In genomic region chr3:45993421-45994027, GRCh38 we compare ENCODE assay signal across 10 cellular contexts. TPM values are rescaled to one million over a fixed set of nuclear protein-coding genes. Genes with fewer than 3 reads are reported as not detected.
DNase-seq lines count a peak whose midpoint lies in the region; ATAC-seq and TF ChIP-seq lines count a peak whose summit lies in the region.
"Had no signal": no experiment of that assay in that cellular context is flagged by ENCODE, and none has a peak within 500 bp of the region (broad histone marks: within the 10 kb centered on the region; RNA-seq: fewer than 3 reads in every experiment).

No MANE protein-coding gene starts in this region.

- CTCF ChIA-PET in activated naive CD4-positive, alpha-beta T cell treated with anti-CD3 and anti-CD28 coated beads for 36 hours (lab: Charles Lee): interaction anchor here (1.6 to 2.2 kb wide), 2 partner anchors 55 to 84 kb away, joined by 3 to 6 read pairs; no protein-coding TSS in a partner anchor
- CTCF ChIA-PET in WTC11 (lab: Charles Lee): interaction anchor here (1.1 to 1.4 kb wide), 2 partner anchors 86 to 161 kb away, joined by 3 read pairs; no protein-coding TSS in a partner anchor

- H3K4me3 ChIP-seq in fibroblast of mammary gland (ENCODE audit: control insufficient read depth, low read depth, low read length) (no peak overlapping the region), thyroid gland (replicated peaks in 1 of 3) (no peak overlapping the region)

- no peaks in the 10 kb centered on the region for H3K9me3 Mint-ChIP-seq in activated naive CD4-positive, alpha-beta T cell treated with anti-CD3 and anti-CD28 coated beads, Interleukin-2, amount 50 U/mL, for 24 hours
- H3K9me3 Mint-ChIP-seq in activated naive CD4-positive, alpha-beta T cell treated with anti-CD3 and anti-CD28 coated beads for 36 hours: no peaks in the 10 kb centered on the region
- no peaks in the 10 kb centered on the region for H3K9me3 Mint-ChIP-seq in WTC11

- H3K27me3 ChIP-seq in thyroid gland: no peaks in the 10 kb centered on the region

- intact Hi-C loops in activated naive CD4-positive, alpha-beta T cell treated with anti-CD3 and anti-CD28 coated beads for 36 hours (cut with micrococcal nuclease): loop anchor here (2.0 kb wide), 1 partner anchor 51 kb away; the partner anchor contains the start of gene CXCR6
- intact Hi-C loops in thyroid gland (cut with DNase I): loop anchor here (5.0 kb wide), 1 partner anchor 41 kb away; no protein-coding TSS in a partner anchor

- no peak for DNase-seq in activated naive CD4-positive, alpha-beta T cell treated with anti-CD3 and anti-CD28 coated beads for 36 hours
- DNase-seq in WTC11 (ENCODE audit: low spot score) (no peak), fibroblast of mammary gland (ENCODE audit: low read depth) (peak; percentile 73), thyroid gland (no peak), COLO829 (ENCODE audit: low spot score) (no peak), NCI-H446 (lab: John Stamatoyannopoulos, UW) (no peak), NCI-H1694 (lab: John Stamatoyannopoulos, UW) (no peak)
- DNase-seq: caudate nucleus, SW 1271 had no signal

- no peak for ATAC-seq in WTC11

- peak overlapping the region; percentile 58 for H3K4me3 Mint-ChIP-seq in activated naive CD4-positive, alpha-beta T cell treated with anti-CD3 and anti-CD28 coated beads, Interleukin-2, amount 50 U/mL, for 24 hours
- H3K4me3 Mint-ChIP-seq in activated naive CD4-positive, alpha-beta T cell treated with anti-CD3 and anti-CD28 coated beads for 36 hours: no peak overlapping the region
- peak overlapping the region; percentile 51 for H3K4me3 Mint-ChIP-seq in WTC11

- H3K4me1 Mint-ChIP-seq in activated naive CD4-positive, alpha-beta T cell treated with anti-CD3 and anti-CD28 coated beads, Interleukin-2, amount 50 U/mL, for 24 hours: peaks cover 58% of the 10 kb centered on the region
- peaks cover 48% of the 10 kb centered on the region for H3K4me1 Mint-ChIP-seq in activated naive CD4-positive, alpha-beta T cell treated with anti-CD3 and anti-CD28 coated beads for 36 hours (ENCODE audit: low read depth)
- peaks cover 36% of the 10 kb centered on the region for H3K4me1 Mint-ChIP-seq in WTC11

- H3K4me1 ChIP-seq in thyroid gland: peaks cover 43 to 63% of the 10 kb centered on the region in 2 donors

- POLR2A ChIA-PET in WTC11 (lab: Charles Lee): no interaction called here

- H3K27ac Mint-ChIP-seq in activated naive CD4-positive, alpha-beta T cell treated with anti-CD3 and anti-CD28 coated beads, Interleukin-2, amount 50 U/mL, for 24 hours: no peak overlapping the region
- no peak overlapping the region for H3K27ac Mint-ChIP-seq in activated naive CD4-positive, alpha-beta T cell treated with anti-CD3 and anti-CD28 coated beads for 36 hours
- H3K27ac Mint-ChIP-seq in WTC11: peak overlapping the region; percentile 95

- no peak for TF ChIP-seq CTCF in WTC11 (IDR thresholded peaks at IDR 0.05)
- TF ChIP-seq CTCF in fibroblast of mammary gland (conservative IDR thresholded peaks at IDR 0.05; ENCODE audit: control insufficient read depth, insufficient read depth, low read depth, low read length): no peak
- no peak for TF ChIP-seq CTCF in thyroid gland (IDR thresholded peaks at IDR 0.05)

- TF ChIP-seq POLR2A in thyroid gland (IDR thresholded peaks at IDR 0.05): no peak

- H3K36me3 Mint-ChIP-seq in activated naive CD4-positive, alpha-beta T cell treated with anti-CD3 and anti-CD28 coated beads, Interleukin-2, amount 50 U/mL, for 24 hours: peaks cover 2% of the 10 kb centered on the region
- H3K36me3 Mint-ChIP-seq in activated naive CD4-positive, alpha-beta T cell treated with anti-CD3 and anti-CD28 coated beads for 36 hours (ENCODE audit: low read depth): peaks cover 5% of the 10 kb centered on the region
- H3K36me3 Mint-ChIP-seq in WTC11: peaks cover 6% of the 10 kb centered on the region; the same call in 1 of the 2 replicates

- WGBS in thyroid gland, 2 donors: 82 to 90% methylated on average over 3 of the region's 3 CpGs

- H3K27ac ChIP-seq in thyroid gland: peak overlapping the region; percentile 54 to 94 (median 84)

- no peaks in the 10 kb centered on the region for H3K27me3 Mint-ChIP-seq in activated naive CD4-positive, alpha-beta T cell treated with anti-CD3 and anti-CD28 coated beads, Interleukin-2, amount 50 U/mL, for 24 hours
- no peaks in the 10 kb centered on the region for H3K27me3 Mint-ChIP-seq in activated naive CD4-positive, alpha-beta T cell treated with anti-CD3 and anti-CD28 coated beads for 36 hours (ENCODE audit: low read depth)
- peaks cover 15% of the 10 kb centered on the region for H3K27me3 Mint-ChIP-seq in WTC11 (ENCODE audit: low read depth)

- H3K9me3 ChIP-seq in thyroid gland: no peaks in the 10 kb centered on the region

- no peaks in the 10 kb centered on the region for H3K36me3 ChIP-seq in thyroid gland

TF ChIP-seq in WTC11, 78 proteins besides CTCF, POLR2A, EP300 and RAD21:
- TF ChIP-seq FOXP1 (CRISPR knock-in tag; IDR thresholded peaks at IDR 0.05; ENCODE audit: borderline replicate concordance) (no peak), MXD4 (CRISPR knock-in tag; IDR thresholded peaks at IDR 0.05; ENCODE audit: borderline replicate concordance) (no peak), IRF2 (CRISPR knock-in tag; IDR thresholded peaks at IDR 0.05; ENCODE audit: borderline replicate concordance, low read depth) (no peak)

RNA-seq across cellular contexts. Expression of gene FYCO1, which starts 2.1 kb away (rescaled TPM):
- 10 to 100 TPM; 10.2 to 10.5 TPM for total RNA-seq in activated naive CD4-positive, alpha-beta T cell treated with anti-CD3 and anti-CD28 coated beads for 36 hours
- total RNA-seq in WTC11 (2021) (12.1 to 13.9 TPM (median 12.8 TPM) in 3 replicates), thyroid gland (10 to 100 TPM; 38.2 to 66.6 (median 50.5) TPM)

RNA-seq across cellular contexts. Expression of gene XCR1, which starts 33.8 kb away (rescaled TPM):
- total RNA-seq in activated naive CD4-positive, alpha-beta T cell treated with anti-CD3 and anti-CD28 coated beads for 36 hours: not detected
- total RNA-seq in WTC11 (2021) (0.02 to 0.25 TPM in 2 of 3 replicates, not detected in the other), thyroid gland (not detected)

RNA-seq across cellular contexts. Expression of gene CXCR6, which starts 50.3 kb away (rescaled TPM):
- under 1 TPM in 1 of 2 experiments, not detected in 1; 0.30 TPM for total RNA-seq in activated naive CD4-positive, alpha-beta T cell treated with anti-CD3 and anti-CD28 coated beads for 36 hours
- total RNA-seq in WTC11 (2021): not detected in 3 replicates
- total RNA-seq in thyroid gland: 1 to 10 TPM; 2.1 to 4.4 (median 3.4) TPM
